32 cellular contexts compared by ENCODE assay signal in the genomic region with DNA sequence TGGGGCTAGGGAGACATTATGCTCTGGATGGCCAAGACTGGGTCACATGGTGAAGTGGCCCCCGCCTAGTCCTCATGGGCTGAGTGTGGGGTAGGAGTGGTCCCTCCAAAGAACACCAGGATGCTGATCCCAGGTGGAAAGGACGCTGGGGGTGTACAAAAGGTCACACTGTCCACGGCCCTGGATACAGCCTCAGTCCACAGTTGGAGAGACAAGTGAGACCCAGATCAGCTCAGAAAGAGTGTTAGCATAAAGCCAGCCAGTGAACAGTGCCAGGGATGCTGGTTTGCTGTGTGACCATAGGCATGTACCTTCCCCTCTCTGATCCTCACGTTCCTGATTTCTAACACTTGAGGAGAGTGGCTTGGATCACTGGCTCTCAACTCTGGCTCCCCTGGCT. TPM values are rescaled to one million over a fixed set of nuclear protein-coding genes. Genes with fewer than 3 reads are reported as not detected.
"Had no signal": no experiment of that assay in that cellular context is flagged by ENCODE, and none has a peak within 500 bp of the region (broad histone marks: within the 10 kb centered on the region; RNA-seq: fewer than 3 reads in every experiment).

No MANE protein-coding gene starts in this region.

- H3K27ac ChIP-seq: brain microvascular endothelial cell, epithelial cell of prostate had no signal

- DNase-seq: activated CD4-positive, alpha-beta memory T cell treated with anti-CD3 and anti-CD28 coated beads, Interleukin-2, amount 10 ng/mL, durations not matched to agents 7 days and 5 days; activated CD4-positive, alpha-beta T cell treated with anti-CD3 and anti-CD28 coated beads for 36 hours; activated CD4-positive, alpha-beta T cell treated with anti-CD3 and anti-CD28 coated beads, Interleukin-2, amount 10 ng/mL, durations not matched to agents 7 days and 5 days; activated CD4-positive, alpha-beta T cell treated with anti-CD3 and anti-CD28 coated beads, Interleukin-2, amount 50 U/mL, for 4 hours; activated CD4-positive, CD25-positive, alpha-beta regulatory T cell; activated CD4-positive, CD25-positive, alpha-beta regulatory T cell treated with anti-CD3 and anti-CD28 coated beads, Interleukin-2, amount 50 U/mL, for 72 hours; activated effector memory CD4-positive, alpha-beta T cell treated with Interleukin-2 at 50 U/mL for 16 hours; activated gamma-delta T cell treated with Interleukin-2 at 50 U/mL for 16 hours; activated naive CD4-positive, alpha-beta T cell treated with anti-CD3 and anti-CD28 coated beads, Interleukin-2, amount 50 U/mL, for 16 hours; activated naive CD4-positive, alpha-beta T cell treated with Interleukin-2 at 50 U/mL for 16 hours; activated T-cell treated with anti-CD3 and anti-CD28 coated beads, Interleukin-2, amount 50 U/mL, for 4 hours; amniotic stem cell; anterior cingulate cortex; brain microvascular endothelial cell; caudate nucleus; cortex of kidney; dermis blood vessel endothelial cell; effector CD4-positive, alpha-beta T cell; effector memory CD8-positive, alpha-beta T cell; foreskin fibroblast; head of caudate nucleus; T-helper 2 cell had no signal

- FAIRE-seq: astrocyte, bronchial epithelial cell, colon, endometrium, endothelial cell of umbilical vein, frontal cortex had no signal

- H3K27ac Mint-ChIP-seq: activated CD4-positive, alpha-beta memory T cell treated with anti-CD3 and anti-CD28 coated beads, Interleukin-2, amount 10 ng/mL, durations not matched to agents 7 days and 5 days; activated CD4-positive, alpha-beta T cell treated with anti-CD3 and anti-CD28 coated beads for 36 hours; activated CD4-positive, alpha-beta T cell treated with anti-CD3 and anti-CD28 coated beads, Interleukin-2, amount 10 ng/mL, durations not matched to agents 7 days and 5 days; activated naive CD8-positive, alpha-beta T cell; activated T-helper 17 cell treated with anti-CD3 and anti-CD28 coated beads, Interleukin-2, amount 50 U/mL, for 72 hours; effector memory CD8-positive, alpha-beta T cell had no signal

- H3K9me3 Mint-ChIP-seq: activated CD4-positive, alpha-beta memory T cell treated with anti-CD3 and anti-CD28 coated beads, Interleukin-2, amount 10 ng/mL, durations not matched to agents 7 days and 5 days; activated CD4-positive, alpha-beta T cell treated with anti-CD3 and anti-CD28 coated beads, Interleukin-2, amount 10 ng/mL, durations not matched to agents 7 days and 5 days; activated T-cell treated with anti-CD3 and anti-CD28 coated beads, Interleukin-2, amount 50 U/mL, for 4 hours; activated T-helper 17 cell treated with anti-CD3 and anti-CD28 coated beads, Interleukin-2, amount 50 U/mL, for 72 hours; effector memory CD8-positive, alpha-beta T cell had no signal

- H3K36me3 ChIP-seq: brain microvascular endothelial cell had no signal

- ATAC-seq: activated CD4-positive, alpha-beta T cell treated with anti-CD3 and anti-CD28 coated beads for 36 hours; activated T-cell treated with anti-CD3 and anti-CD28 coated beads, Interleukin-2, amount 50 U/mL, for 4 hours; activated T-helper 17 cell treated with anti-CD3 and anti-CD28 coated beads, Interleukin-2, amount 50 U/mL, for 72 hours; effector memory CD8-positive, alpha-beta T cell had no signal

- H3K27me3 ChIP-seq: brain microvascular endothelial cell had no signal

- H3K4me3 Mint-ChIP-seq: activated CD4-positive, alpha-beta memory T cell treated with anti-CD3 and anti-CD28 coated beads, Interleukin-2, amount 10 ng/mL, durations not matched to agents 7 days and 5 days; activated CD4-positive, alpha-beta T cell treated with anti-CD3 and anti-CD28 coated beads for 36 hours; activated CD4-positive, alpha-beta T cell treated with anti-CD3 and anti-CD28 coated beads, Interleukin-2, amount 10 ng/mL, durations not matched to agents 7 days and 5 days; activated naive CD8-positive, alpha-beta T cell; activated T-cell treated with anti-CD3 and anti-CD28 coated beads, Interleukin-2, amount 50 U/mL, for 4 hours; activated T-helper 17 cell treated with anti-CD3 and anti-CD28 coated beads, Interleukin-2, amount 50 U/mL, for 72 hours; effector memory CD8-positive, alpha-beta T cell had no signal

- H3K27me3 Mint-ChIP-seq: activated CD4-positive, alpha-beta memory T cell treated with anti-CD3 and anti-CD28 coated beads, Interleukin-2, amount 10 ng/mL, durations not matched to agents 7 days and 5 days; activated CD4-positive, alpha-beta T cell treated with anti-CD3 and anti-CD28 coated beads for 36 hours; activated CD4-positive, alpha-beta T cell treated with anti-CD3 and anti-CD28 coated beads, Interleukin-2, amount 10 ng/mL, durations not matched to agents 7 days and 5 days; activated naive CD8-positive, alpha-beta T cell; activated T-helper 17 cell treated with anti-CD3 and anti-CD28 coated beads, Interleukin-2, amount 50 U/mL, for 72 hours; effector memory CD8-positive, alpha-beta T cell had no signal

RNA-seq across cellular contexts. Expression of a gene that starts 58.2 kb away (rescaled TPM):
- total RNA-seq: chondrocyte had no signal
